In the genomic region with DNA sequence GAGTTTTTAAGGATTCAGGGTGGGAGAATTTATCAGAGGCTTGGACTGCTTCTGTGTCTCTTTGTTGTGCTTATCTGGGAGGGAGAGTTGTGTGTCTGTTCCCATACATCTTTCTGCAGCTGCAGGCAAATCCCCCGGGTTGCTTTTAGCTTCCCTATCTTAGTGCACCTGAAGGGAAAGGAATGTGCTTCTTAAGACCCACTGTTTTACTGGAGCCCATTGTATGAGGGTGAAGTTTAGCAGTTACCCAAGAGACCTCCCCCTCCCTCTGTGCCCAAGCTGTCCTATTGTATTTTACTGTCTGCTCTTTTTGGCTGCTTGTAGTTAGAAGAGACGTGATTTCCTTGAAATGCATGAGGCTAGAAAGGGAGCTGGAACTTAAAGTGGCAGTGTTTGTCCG, we compare ENCODE assay signal across 16 cellular contexts. TPM values are rescaled to one million over a fixed set of nuclear protein-coding genes. Genes with fewer than 3 reads are reported as not detected.
DNase-seq lines count a peak whose midpoint lies in the region; ATAC-seq and TF ChIP-seq lines count a peak whose summit lies in the region.
"Not testable (repeated sequence)": the region's sequence is repeated elsewhere in the genome, so short reads cannot be mapped to it uniquely, and the experiment has no call there.
"Had no signal": no experiment of that assay in that cellular context is flagged by ENCODE, and none has a peak within 500 bp of the region (broad histone marks: within the 10 kb centered on the region; RNA-seq: fewer than 3 reads in every experiment).

No MANE protein-coding gene starts in this region.

- ATAC-seq in CD4-positive, CD25-positive, alpha-beta regulatory T cell (ENCODE audit: low read depth in 2 of 2); activated T-cell treated with anti-CD3 and anti-CD28 coated beads, Interleukin-2, amount 50 U/mL, for 72 hours (replicated peaks in 1 of 2); central memory CD8-positive, alpha-beta T cell (replicated peaks; ENCODE audit: extremely low read depth, poor library complexity, severe bottlenecking): not testable (repeated sequence)

- H3K4me2 ChIP-seq in neural progenitor cell: peak overlapping the region; percentile 59

- not testable (repeated sequence) for H3K36me3 ChIP-seq in CD4-positive, CD25-positive, alpha-beta regulatory T cell (ENCODE audit: control insufficient read depth, insufficient read depth, low read length); HUES48 (ENCODE audit: control insufficient read depth, insufficient read depth, low read length); neural progenitor cell

- not testable (repeated sequence) for H3K27me3 ChIP-seq in CD4-positive, CD25-positive, alpha-beta regulatory T cell (ENCODE audit: control insufficient read depth, insufficient read depth, low read length)
- H3K27me3 ChIP-seq in HUES48 (ENCODE audit: control insufficient read depth, insufficient read depth, low read length): peaks cover 71% of the 10 kb centered on the region
- peaks cover 94% of the 10 kb centered on the region for H3K27me3 ChIP-seq in neural progenitor cell

- not testable (repeated sequence) for H4K20me1 ChIP-seq in neural progenitor cell (ENCODE audit: low read depth)

- H3K9ac ChIP-seq in HUES48 (ENCODE audit: low read depth, low read length); neural progenitor cell: not testable (repeated sequence)

- peak overlapping the region in 2 of 4 donors; percentile 19 to 62 for H3K4me3 Mint-ChIP-seq in CD4-positive, CD25-positive, alpha-beta regulatory T cell
- peak overlapping the region; percentile 51 for H3K4me3 Mint-ChIP-seq in T-helper 2 cell treated with Interferon-gamma antibody and Interleukin-4, amounts not matched to agents 5 μg/mL and 100 μg/mL, for 36 hours
- peak overlapping the region; percentile 15 to 52 for H3K4me3 Mint-ChIP-seq in activated T-cell treated with anti-CD3 and anti-CD28 coated beads, Interleukin-2, amount 50 U/mL, for 72 hours
- H3K4me3 Mint-ChIP-seq in central memory CD8-positive, alpha-beta T cell; type B pancreatic cell: not testable (repeated sequence)
- H3K4me3 Mint-ChIP-seq in neural progenitor cell: peak overlapping the region; percentile 46

- H3K4me1 ChIP-seq in CD4-positive, CD25-positive, alpha-beta regulatory T cell (ENCODE audit: control insufficient read depth, insufficient read depth, low read length, poor library complexity, severe bottlenecking): peaks cover 13% of the 10 kb centered on the region
- H3K4me1 ChIP-seq in HUES48 (ENCODE audit: control insufficient read depth, insufficient read depth, low read length): not testable (repeated sequence)
- peaks cover 20% of the 10 kb centered on the region for H3K4me1 ChIP-seq in neural progenitor cell

- not testable (repeated sequence) for H2AFZ ChIP-seq in neural progenitor cell (replicated peaks)

- TF ChIP-seq CTCF in neural progenitor cell (IDR thresholded peaks at IDR 0.05); type B pancreatic cell (conservative IDR thresholded peaks at IDR 0.05): not testable (repeated sequence)

- H3K79me2 ChIP-seq in neural progenitor cell (ENCODE audit: low read depth): not testable (repeated sequence)

- not testable (repeated sequence) for DNase-seq in CD4-positive, CD25-positive, alpha-beta regulatory T cell; T-helper 2 cell treated with Interferon-gamma antibody and Interleukin-4, amounts not matched to agents 5 μg/mL and 100 μg/mL, for 36 hours (ENCODE audit: low spot score); activated T-cell treated with anti-CD3 and anti-CD28 coated beads, Interleukin-2, amount 50 U/mL, for 72 hours; central memory CD8-positive, alpha-beta T cell (ENCODE audit: low spot score in 2 of 2)
- DNase-seq in iPS-NIHi11 (ENCODE audit: low spot score): peak; percentile 47
- DNase-seq in neural progenitor cell (ENCODE audit: low spot score): peak; percentile 89
- DNase-seq in type B pancreatic cell (ENCODE audit: extremely low spot score, unreplicated experiment): peak; percentile 29

- peak overlapping the region; percentile 32 to 89 (median 65) for H3K27ac Mint-ChIP-seq in CD4-positive, CD25-positive, alpha-beta regulatory T cell
- H3K27ac Mint-ChIP-seq in T-helper 2 cell treated with Interferon-gamma antibody and Interleukin-4, amounts not matched to agents 5 μg/mL and 100 μg/mL, for 36 hours; type B pancreatic cell: not testable (repeated sequence)
- peak overlapping the region; percentile 76 for H3K27ac Mint-ChIP-seq in activated T-cell treated with anti-CD3 and anti-CD28 coated beads, Interleukin-2, amount 50 U/mL, for 72 hours
- H3K27ac Mint-ChIP-seq in central memory CD8-positive, alpha-beta T cell (ENCODE audit: low read depth): peak overlapping the region; percentile 57
- peak overlapping the region; percentile 73 for H3K27ac Mint-ChIP-seq in neural progenitor cell

- H3K4me3 ChIP-seq in CD4-positive, CD25-positive, alpha-beta regulatory T cell (ENCODE audit: low read depth, low read length); HUES48 (ENCODE audit: low read depth, low read length): not testable (repeated sequence)
- H3K4me3 ChIP-seq in neural progenitor cell: peak overlapping the region; percentile 12

- not testable (repeated sequence) for H3K27me3 Mint-ChIP-seq in CD4-positive, CD25-positive, alpha-beta regulatory T cell; T-helper 2 cell treated with Interferon-gamma antibody and Interleukin-4, amounts not matched to agents 5 μg/mL and 100 μg/mL, for 36 hours (ENCODE audit: low read depth); activated T-cell treated with anti-CD3 and anti-CD28 coated beads, Interleukin-2, amount 50 U/mL, for 72 hours (ENCODE audit: low read depth); central memory CD8-positive, alpha-beta T cell; neural progenitor cell (ENCODE audit: insufficient read depth, low read depth)
- H3K27me3 Mint-ChIP-seq in type B pancreatic cell: peaks cover 56% of the 10 kb centered on the region

- not testable (repeated sequence) for H3K27ac ChIP-seq in CD4-positive, CD25-positive, alpha-beta regulatory T cell (ENCODE audit: insufficient read depth, low read length, poor library complexity, severe bottlenecking)
- H3K27ac ChIP-seq in HUES48 (ENCODE audit: low read depth, low read length): peak overlapping the region; percentile 44
- H3K27ac ChIP-seq in neural progenitor cell: peak overlapping the region; percentile 94

- not testable (repeated sequence) for H3K36me3 Mint-ChIP-seq in CD4-positive, CD25-positive, alpha-beta regulatory T cell; T-helper 2 cell treated with Interferon-gamma antibody and Interleukin-4, amounts not matched to agents 5 μg/mL and 100 μg/mL, for 36 hours (ENCODE audit: low read depth); activated T-cell treated with anti-CD3 and anti-CD28 coated beads, Interleukin-2, amount 50 U/mL, for 72 hours (ENCODE audit: insufficient read depth in 2 of 2); central memory CD8-positive, alpha-beta T cell (ENCODE audit: insufficient read depth); neural progenitor cell; type B pancreatic cell

- peaks cover 27% of the 10 kb centered on the region for H3F3A ChIP-seq in neural progenitor cell (ENCODE audit: low read depth)

- H3K9me3 ChIP-seq in CD4-positive, CD25-positive, alpha-beta regulatory T cell (ENCODE audit: control insufficient read depth in 2 of 2, low read length in 2 of 2); HUES48 (ENCODE audit: control insufficient read depth, insufficient read depth, low read length); neural progenitor cell (ENCODE audit: low read depth): not testable (repeated sequence)

- H3K4me1 Mint-ChIP-seq in CD4-positive, CD25-positive, alpha-beta regulatory T cell: peaks cover 30 to 57% (median 35%) of the 10 kb centered on the region in 4 donors
- peaks cover 45% of the 10 kb centered on the region for H3K4me1 Mint-ChIP-seq in T-helper 2 cell treated with Interferon-gamma antibody and Interleukin-4, amounts not matched to agents 5 μg/mL and 100 μg/mL, for 36 hours (ENCODE audit: low read depth)
- H3K4me1 Mint-ChIP-seq in activated T-cell treated with anti-CD3 and anti-CD28 coated beads, Interleukin-2, amount 50 U/mL, for 72 hours (ENCODE audit: low read depth): peaks cover 51% of the 10 kb centered on the region
- peaks cover 14% of the 10 kb centered on the region for H3K4me1 Mint-ChIP-seq in central memory CD8-positive, alpha-beta T cell
- H3K4me1 Mint-ChIP-seq in neural progenitor cell: peaks cover 23% of the 10 kb centered on the region
- not testable (repeated sequence) for H3K4me1 Mint-ChIP-seq in type B pancreatic cell (ENCODE audit: unreplicated experiment)

- H3K9me3 Mint-ChIP-seq in CD4-positive, CD25-positive, alpha-beta regulatory T cell; activated T-cell treated with anti-CD3 and anti-CD28 coated beads, Interleukin-2, amount 50 U/mL, for 72 hours; central memory CD8-positive, alpha-beta T cell; neural progenitor cell; type B pancreatic cell: not testable (repeated sequence)
- peaks cover 13% of the 10 kb centered on the region for H3K9me3 Mint-ChIP-seq in T-helper 2 cell treated with Interferon-gamma antibody and Interleukin-4, amounts not matched to agents 5 μg/mL and 100 μg/mL, for 36 hours

RNA-seq across cellular contexts. Expression of a gene that starts 53.7 kb away (rescaled TPM):
- total RNA-seq in CD4-positive, CD25-positive, alpha-beta regulatory T cell: not detected
- not detected for polyA plus RNA-seq in CD4-positive, CD25-positive, alpha-beta regulatory T cell
- not detected for total RNA-seq in activated T-cell treated with anti-CD3 and anti-CD28 coated beads, Interleukin-2, amount 50 U/mL, for 72 hours
- total RNA-seq in neural progenitor cell (ENCODE audit: low replicate concordance): not detected in 2 replicates
- not detected in 2 replicates for total RNA-seq in type B pancreatic cell (ENCODE audit: low replicate concordance)
- total RNA-seq: A172, Caco-2, GM12878, H9, HFFc6, SJCRH30 had no signal
- polyA plus RNA-seq: AG04450, CD14-positive monocyte, GM12878 had no signal

RNA-seq across cellular contexts. Expression of a gene that starts 57.0 kb away (rescaled TPM):
- not detected for total RNA-seq in CD4-positive, CD25-positive, alpha-beta regulatory T cell
- polyA plus RNA-seq in CD4-positive, CD25-positive, alpha-beta regulatory T cell: not detected
- not detected for total RNA-seq in activated T-cell treated with anti-CD3 and anti-CD28 coated beads, Interleukin-2, amount 50 U/mL, for 72 hours
- not detected in 2 replicates for total RNA-seq in neural progenitor cell (ENCODE audit: low replicate concordance)
- 0.22 TPM in 1 of 2 replicates, not detected in the other for total RNA-seq in type B pancreatic cell (ENCODE audit: low replicate concordance)
- total RNA-seq: A172, Caco-2, GM12878, H9, HFFc6, SJCRH30 had no signal
- polyA plus RNA-seq: AG04450, CD14-positive monocyte, GM12878 had no signal
